ENCODE assay signal across 26 cellular contexts in genomic region chrX:145292208-145292607, GRCh38. TPM values are rescaled to one million over a fixed set of nuclear protein-coding genes. Genes with fewer than 3 reads are reported as not detected.
"Had no signal": no experiment of that assay in that cellular context is flagged by ENCODE, and none has a peak within 500 bp of the region (broad histone marks: within the 10 kb centered on the region; RNA-seq: fewer than 3 reads in every experiment).

No MANE protein-coding gene starts in this region.

- H3K36me3 Mint-ChIP-seq: naive thymus-derived CD8-positive, alpha-beta T cell; type B pancreatic cell had no signal

- H3K4me1 Mint-ChIP-seq: endodermal cell; naive thymus-derived CD8-positive, alpha-beta T cell had no signal

- H3K9me3 ChIP-seq: colonic mucosa, heart left ventricle, mucosa of descending colon, neutrophil, psoas muscle, sigmoid colon, stomach, thoracic aorta had no signal

- H3K4me1 ChIP-seq: colonic mucosa, heart left ventricle, psoas muscle, sigmoid colon, stomach had no signal

- ATAC-seq: heart left ventricle; left colon; mucosa of descending colon; naive thymus-derived CD8-positive, alpha-beta T cell; psoas muscle had no signal

- H3K9me3 Mint-ChIP-seq: type B pancreatic cell had no signal

- H3K27me3 Mint-ChIP-seq: naive thymus-derived CD8-positive, alpha-beta T cell; type B pancreatic cell had no signal

- H3K27me3 ChIP-seq: colonic mucosa, neutrophil, sigmoid colon, stomach had no signal

- H3K27ac Mint-ChIP-seq: endodermal cell; naive thymus-derived CD8-positive, alpha-beta T cell; type B pancreatic cell had no signal

- H3K4me3 ChIP-seq: colonic mucosa, heart left ventricle, mucosa of descending colon, psoas muscle, sigmoid colon, skin epidermis, stomach, thoracic aorta had no signal

- H3K4me3 Mint-ChIP-seq: endodermal cell; naive thymus-derived CD8-positive, alpha-beta T cell; type B pancreatic cell had no signal

- H3K36me3 ChIP-seq: colonic mucosa, heart left ventricle, neutrophil, sigmoid colon, stomach, thoracic aorta had no signal

- DNase-seq: colonic mucosa; dermis blood vessel endothelial cell; effector CD4-positive, alpha-beta T cell; endodermal cell; foreskin melanocyte; heart left ventricle; hippocampal formation; left colon; mucosa of descending colon; naive thymus-derived CD8-positive, alpha-beta T cell; psoas muscle; retina; sigmoid colon; stimulated activated CD4-positive, alpha-beta T cell treated with anti-CD3 and anti-CD28 coated beads, Interleukin-2, amount 100 ng/mL, for 24 hours; stimulated activated naive CD4-positive, alpha-beta T cell; stomach; substantia nigra had no signal

- H3K27ac ChIP-seq: colonic mucosa, heart left ventricle, neutrophil, psoas muscle, sigmoid colon, skin epidermis, stomach, thoracic aorta had no signal

RNA-seq across cellular contexts. Expression of gene SPANXN1, which starts 44.9 kb away (rescaled TPM):
- total RNA-seq: colonic mucosa; dermis blood vessel endothelial cell; endodermal cell; endothelial cell of umbilical vein; heart left ventricle; kidney epithelial cell; left colon; liver; lung microvascular endothelial cell; mucosa of descending colon; naive thymus-derived CD8-positive, alpha-beta T cell; osteoblast; psoas muscle; sigmoid colon; stomach; thoracic aorta had no signal
